ENCODE assay signal across 20 cellular contexts in the genomic region with DNA sequence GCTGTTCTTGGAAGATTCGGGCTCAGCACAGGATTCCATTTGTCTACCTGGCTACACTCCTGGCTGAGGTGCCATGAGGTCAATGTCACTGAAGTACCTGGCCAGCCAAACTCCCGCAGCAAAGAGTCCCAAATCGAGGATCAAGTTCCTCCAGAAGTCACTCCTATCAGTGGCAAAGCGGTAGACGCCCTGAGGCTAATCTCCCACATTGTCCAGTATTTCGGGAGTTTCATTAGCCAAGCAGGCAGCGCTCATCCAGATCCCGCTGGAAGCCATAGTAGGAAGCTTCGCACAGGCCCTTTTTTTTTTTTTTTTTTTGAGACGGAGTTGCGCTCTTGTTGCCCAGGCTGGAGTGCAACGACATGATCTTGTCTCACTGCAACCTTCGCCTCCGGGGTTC.
"Had no signal": no experiment of that assay in that cellular context is flagged by ENCODE, and none has a peak within 500 bp of the region (broad histone marks: within the 10 kb centered on the region; RNA-seq: fewer than 3 reads in every experiment).

No MANE protein-coding gene starts in this region.

- H3K9me3 ChIP-seq: gastroesophageal sphincter, mucosa of descending colon, pancreas, suprapubic skin, thyroid gland had no signal

- H3K27ac Mint-ChIP-seq: naive thymus-derived CD8-positive, alpha-beta T cell; progenitor cell of endocrine pancreas; stimulated activated effector memory CD8-positive, alpha-beta T cell treated with anti-CD3 and anti-CD28 coated beads, Interleukin-12 subunit alpha, Interleukin-12 subunit beta, amount 100 ng/mL, for 72 hours had no signal

- H3K36me3 Mint-ChIP-seq: naive thymus-derived CD8-positive, alpha-beta T cell; stimulated activated effector memory CD8-positive, alpha-beta T cell treated with anti-CD3 and anti-CD28 coated beads, Interleukin-12 subunit alpha, Interleukin-12 subunit beta, amount 100 ng/mL, for 72 hours had no signal

- DNase-seq: cortex of kidney; dorsolateral prefrontal cortex; effector CD8-positive, alpha-beta T cell; foreskin fibroblast; glutamatergic neuron; islet precursor cell; mammary epithelial cell; mucosa of descending colon; naive thymus-derived CD8-positive, alpha-beta T cell; pancreas; right cardiac atrium; stimulated activated CD4-positive, alpha-beta T cell treated with anti-CD3 and anti-CD28 coated beads, Interleukin-4, amount 100 ng/mL, for 1 hour; stimulated activated CD8-positive, alpha-beta memory T cell treated with anti-CD3 and anti-CD28 coated beads, Interleukin-4, amount 100 ng/mL, for 48 hours; stimulated activated naive CD8-positive, alpha-beta T cell treated with anti-CD3 and anti-CD28 coated beads, Interleukin-15, Interleukin-2, amounts not matched to agents 100 U/mL and 50 U/mL, for 24 hours; thyroid gland had no signal

- H3K4me1 Mint-ChIP-seq: naive thymus-derived CD8-positive, alpha-beta T cell; stimulated activated effector memory CD8-positive, alpha-beta T cell treated with anti-CD3 and anti-CD28 coated beads, Interleukin-12 subunit alpha, Interleukin-12 subunit beta, amount 100 ng/mL, for 72 hours had no signal

- H3K27ac ChIP-seq: dorsolateral prefrontal cortex, gastroesophageal sphincter, pancreas, suprapubic skin, thyroid gland had no signal

- H3K4me2 ChIP-seq: smooth muscle cell had no signal

- H3K27me3 ChIP-seq: dorsolateral prefrontal cortex, pancreas, suprapubic skin, thyroid gland had no signal

- H3K9me3 Mint-ChIP-seq: naive thymus-derived CD8-positive, alpha-beta T cell; stimulated activated effector memory CD8-positive, alpha-beta T cell treated with anti-CD3 and anti-CD28 coated beads, Interleukin-12 subunit alpha, Interleukin-12 subunit beta, amount 100 ng/mL, for 72 hours had no signal

- H3K4me1 ChIP-seq: gastroesophageal sphincter, pancreas, suprapubic skin, thyroid gland had no signal

- H3K4me3 Mint-ChIP-seq: naive thymus-derived CD8-positive, alpha-beta T cell; stimulated activated effector memory CD8-positive, alpha-beta T cell treated with anti-CD3 and anti-CD28 coated beads, Interleukin-12 subunit alpha, Interleukin-12 subunit beta, amount 100 ng/mL, for 72 hours had no signal

- H3K36me3 ChIP-seq: gastroesophageal sphincter, pancreas, suprapubic skin, thyroid gland had no signal

- H3K27me3 Mint-ChIP-seq: progenitor cell of endocrine pancreas had no signal

- H3K4me3 ChIP-seq: dorsolateral prefrontal cortex, gastroesophageal sphincter, mucosa of descending colon, pancreas, smooth muscle cell, suprapubic skin, thyroid gland had no signal
